In the genomic region with DNA sequence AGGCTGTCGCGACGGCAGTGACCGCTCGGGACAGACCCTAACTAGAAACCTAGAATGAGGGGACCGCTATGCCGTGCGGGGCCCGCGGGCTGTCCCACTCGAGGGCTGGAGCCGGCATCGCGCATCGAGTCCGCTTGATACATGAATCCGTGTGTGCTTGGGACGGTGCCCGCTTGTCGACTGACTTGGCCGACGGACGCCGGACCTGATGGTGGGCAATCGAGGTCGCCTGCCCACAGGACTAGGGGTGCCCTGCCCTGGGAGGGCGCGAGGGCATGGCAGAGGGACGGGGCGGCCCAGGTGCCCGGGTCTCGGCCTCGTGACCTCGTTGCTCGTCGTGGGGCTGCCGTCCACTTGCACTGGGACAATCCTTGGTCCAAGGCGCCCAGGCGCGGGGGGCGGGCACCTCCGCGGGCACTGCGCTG, we compare ENCODE assay signal across 1 cellular context.
TF ChIP-seq lines count a peak whose summit lies in the region.

No MANE protein-coding gene starts in this region.

TF ChIP-seq in K562, 482 proteins besides CTCF, POLR2A, EP300 and RAD21 (continued from another document and continues in another):
- TF ChIP-seq REST (CRISPR knock-in tag; IDR thresholded peaks at IDR 0.05; ENCODE audit: low read depth) (0 out of 2 replicates have a peak, but pooled peaks have one; percentile 26), THRAP3 (IDR thresholded peaks at IDR 0.05; ENCODE audit: borderline replicate concordance) (peak; percentile 97), SRSF7 (optimal IDR thresholded peaks at IDR 0.05; ENCODE audit: low read depth, low read length) (no peak), PRPF4 (IDR thresholded peaks at IDR 0.05; ENCODE audit: insufficient read depth, low read depth, low read length, poor library complexity, severe bottlenecking) (peak; percentile 78), ZNF197 (CRISPR knock-in tag; IDR thresholded peaks at IDR 0.05; ENCODE audit: low read depth) (0 out of 2 replicates have a peak, but pooled peaks have one; percentile 1), GATA2 (CRISPR knock-in tag; IDR thresholded peaks at IDR 0.05) (no peak), RNF2 (IDR thresholded peaks at IDR 0.05) (no peak), CREB5 (CRISPR knock-in tag; IDR thresholded peaks at IDR 0.05) (no peak), NFIC (IDR thresholded peaks at IDR 0.05) (peak; percentile 59), ZNF717 (CRISPR knock-in tag; IDR thresholded peaks at IDR 0.05) (peak; percentile 65; the same call in 1 of the 2 replicates), TFE3 (CRISPR knock-in tag; IDR thresholded peaks at IDR 0.05) (0 out of 2 replicates have a peak, but pooled peaks have one; percentile 14), SRSF9 (IDR thresholded peaks at IDR 0.05; ENCODE audit: borderline replicate concordance, low read depth, low read length) (no peak), MLLT1 (IDR thresholded peaks at IDR 0.05) (peak in 1 of 2 experiments; percentile 97; a peak in 2 of 4 replicates), PHF8 (IDR thresholded peaks at IDR 0.05; ENCODE audit: borderline replicate concordance, low read length) (peak; percentile 7; the same call in 1 of the 2 replicates), BMI1 (IDR thresholded peaks at IDR 0.05; ENCODE audit: low read length) (no peak), NUFIP1 (IDR thresholded peaks at IDR 0.05; ENCODE audit: partially characterized antibody) (no peak), ZBTB17 (CRISPR knock-in tag; IDR thresholded peaks at IDR 0.05) (peak; percentile 59; the same call in 1 of the 2 replicates), HDAC8 (tag; IDR thresholded peaks at IDR 0.05) (peak; percentile 72), RFX7 (CRISPR knock-in tag; IDR thresholded peaks at IDR 0.05) (no peak), GATAD2B (IDR thresholded peaks at IDR 0.05; ENCODE audit: borderline replicate concordance) (0 out of 2 replicates have a peak, but pooled peaks have one; percentile 55), BRD4 (IDR thresholded peaks at IDR 0.05) (peak; percentile 78; the same call in 1 of the 2 replicates), HNRNPL (IDR thresholded peaks at IDR 0.05; ENCODE audit: low read depth, low read length) (peak; percentile 90; the same call in 1 of the 2 replicates), C11orf30 (IDR thresholded peaks at IDR 0.05; ENCODE audit: low read depth) (no peak), NELFE (IDR thresholded peaks at IDR 0.05; ENCODE audit: insufficient read depth, insufficient read length) (no peak), ZNF311 (CRISPR knock-in tag; IDR thresholded peaks at IDR 0.05) (0 out of 2 replicates have a peak, but pooled peaks have one; percentile 31), ZC3H4 (CRISPR knock-in tag; IDR thresholded peaks at IDR 0.05; ENCODE audit: borderline replicate concordance) (peak; percentile 14; the same call in 1 of the 2 replicates), ZNF589 (CRISPR knock-in tag; IDR thresholded peaks at IDR 0.05; ENCODE audit: low read depth) (peak; percentile 89), TAL1 (IDR thresholded peaks at IDR 0.05) (no peak), ZFX (CRISPR knock-in tag; IDR thresholded peaks at IDR 0.05) (peak; percentile 25; the same call in 1 of the 2 replicates), NFRKB (IDR thresholded peaks at IDR 0.05; ENCODE audit: low read depth) (peak; percentile 58; the same call in 1 of the 2 replicates), ERF (CRISPR knock-in tag; IDR thresholded peaks at IDR 0.05) (peak; percentile 84; the same call in 1 of the 2 replicates), ZNF584 (CRISPR knock-in tag; IDR thresholded peaks at IDR 0.05; ENCODE audit: low read depth) (peak; percentile 54), ZKSCAN3 (CRISPR knock-in tag; IDR thresholded peaks at IDR 0.05) (no peak), SRSF3 (IDR thresholded peaks at IDR 0.05; ENCODE audit: insufficient read depth, low read length) (0 out of 2 replicates have a peak, but pooled peaks have one; percentile 84), CBFB (CRISPR knock-in tag; IDR thresholded peaks at IDR 0.05) (no peak)
- TF ChIP-seq, protein P1, sequence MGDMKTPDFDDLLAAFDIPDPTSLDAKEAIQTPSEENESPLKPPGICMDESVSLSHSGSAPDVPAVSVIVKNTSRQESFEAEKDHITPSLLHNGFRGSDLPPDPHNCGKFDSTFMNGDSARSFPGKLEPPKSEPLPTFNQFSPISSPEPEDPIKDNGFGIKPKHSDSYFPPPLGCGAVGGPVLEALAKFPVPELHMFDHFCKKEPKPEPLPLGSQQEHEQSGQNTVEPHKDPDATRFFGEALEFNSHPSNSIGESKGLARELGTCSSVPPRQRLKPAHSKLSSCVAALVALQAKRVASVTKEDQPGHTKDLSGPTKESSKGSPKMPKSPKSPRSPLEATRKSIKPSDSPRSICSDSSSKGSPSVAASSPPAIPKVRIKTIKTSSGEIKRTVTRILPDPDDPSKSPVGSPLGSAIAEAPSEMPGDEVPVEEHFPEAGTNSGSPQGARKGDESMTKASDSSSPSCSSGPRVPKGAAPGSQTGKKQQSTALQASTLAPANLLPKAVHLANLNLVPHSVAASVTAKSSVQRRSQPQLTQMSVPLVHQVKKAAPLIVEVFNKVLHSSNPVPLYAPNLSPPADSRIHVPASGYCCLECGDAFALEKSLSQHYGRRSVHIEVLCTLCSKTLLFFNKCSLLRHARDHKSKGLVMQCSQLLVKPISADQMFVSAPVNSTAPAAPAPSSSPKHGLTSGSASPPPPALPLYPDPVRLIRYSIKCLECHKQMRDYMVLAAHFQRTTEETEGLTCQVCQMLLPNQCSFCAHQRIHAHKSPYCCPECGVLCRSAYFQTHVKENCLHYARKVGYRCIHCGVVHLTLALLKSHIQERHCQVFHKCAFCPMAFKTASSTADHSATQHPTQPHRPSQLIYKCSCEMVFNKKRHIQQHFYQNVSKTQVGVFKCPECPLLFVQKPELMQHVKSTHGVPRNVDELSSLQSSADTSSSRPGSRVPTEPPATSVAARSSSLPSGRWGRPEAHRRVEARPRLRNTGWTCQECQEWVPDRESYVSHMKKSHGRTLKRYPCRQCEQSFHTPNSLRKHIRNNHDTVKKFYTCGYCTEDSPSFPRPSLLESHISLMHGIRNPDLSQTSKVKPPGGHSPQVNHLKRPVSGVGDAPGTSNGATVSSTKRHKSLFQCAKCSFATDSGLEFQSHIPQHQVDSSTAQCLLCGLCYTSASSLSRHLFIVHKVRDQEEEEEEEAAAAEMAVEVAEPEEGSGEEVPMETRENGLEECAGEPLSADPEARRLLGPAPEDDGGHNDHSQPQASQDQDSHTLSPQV (IDR thresholded peaks at IDR 0.05): peak; percentile 66
- TF ChIP-seq, protein P2, sequence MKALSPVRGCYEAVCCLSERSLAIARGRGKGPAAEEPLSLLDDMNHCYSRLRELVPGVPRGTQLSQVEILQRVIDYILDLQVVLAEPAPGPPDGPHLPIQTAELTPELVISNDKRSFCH (CRISPR knock-in tag; IDR thresholded peaks at IDR 0.05): no peak
- TF ChIP-seq, protein P2 (tag; IDR thresholded peaks at IDR 0.05): peak; percentile 26; the same call in 1 of the 2 replicates
- TF ChIP-seq, protein P3, sequence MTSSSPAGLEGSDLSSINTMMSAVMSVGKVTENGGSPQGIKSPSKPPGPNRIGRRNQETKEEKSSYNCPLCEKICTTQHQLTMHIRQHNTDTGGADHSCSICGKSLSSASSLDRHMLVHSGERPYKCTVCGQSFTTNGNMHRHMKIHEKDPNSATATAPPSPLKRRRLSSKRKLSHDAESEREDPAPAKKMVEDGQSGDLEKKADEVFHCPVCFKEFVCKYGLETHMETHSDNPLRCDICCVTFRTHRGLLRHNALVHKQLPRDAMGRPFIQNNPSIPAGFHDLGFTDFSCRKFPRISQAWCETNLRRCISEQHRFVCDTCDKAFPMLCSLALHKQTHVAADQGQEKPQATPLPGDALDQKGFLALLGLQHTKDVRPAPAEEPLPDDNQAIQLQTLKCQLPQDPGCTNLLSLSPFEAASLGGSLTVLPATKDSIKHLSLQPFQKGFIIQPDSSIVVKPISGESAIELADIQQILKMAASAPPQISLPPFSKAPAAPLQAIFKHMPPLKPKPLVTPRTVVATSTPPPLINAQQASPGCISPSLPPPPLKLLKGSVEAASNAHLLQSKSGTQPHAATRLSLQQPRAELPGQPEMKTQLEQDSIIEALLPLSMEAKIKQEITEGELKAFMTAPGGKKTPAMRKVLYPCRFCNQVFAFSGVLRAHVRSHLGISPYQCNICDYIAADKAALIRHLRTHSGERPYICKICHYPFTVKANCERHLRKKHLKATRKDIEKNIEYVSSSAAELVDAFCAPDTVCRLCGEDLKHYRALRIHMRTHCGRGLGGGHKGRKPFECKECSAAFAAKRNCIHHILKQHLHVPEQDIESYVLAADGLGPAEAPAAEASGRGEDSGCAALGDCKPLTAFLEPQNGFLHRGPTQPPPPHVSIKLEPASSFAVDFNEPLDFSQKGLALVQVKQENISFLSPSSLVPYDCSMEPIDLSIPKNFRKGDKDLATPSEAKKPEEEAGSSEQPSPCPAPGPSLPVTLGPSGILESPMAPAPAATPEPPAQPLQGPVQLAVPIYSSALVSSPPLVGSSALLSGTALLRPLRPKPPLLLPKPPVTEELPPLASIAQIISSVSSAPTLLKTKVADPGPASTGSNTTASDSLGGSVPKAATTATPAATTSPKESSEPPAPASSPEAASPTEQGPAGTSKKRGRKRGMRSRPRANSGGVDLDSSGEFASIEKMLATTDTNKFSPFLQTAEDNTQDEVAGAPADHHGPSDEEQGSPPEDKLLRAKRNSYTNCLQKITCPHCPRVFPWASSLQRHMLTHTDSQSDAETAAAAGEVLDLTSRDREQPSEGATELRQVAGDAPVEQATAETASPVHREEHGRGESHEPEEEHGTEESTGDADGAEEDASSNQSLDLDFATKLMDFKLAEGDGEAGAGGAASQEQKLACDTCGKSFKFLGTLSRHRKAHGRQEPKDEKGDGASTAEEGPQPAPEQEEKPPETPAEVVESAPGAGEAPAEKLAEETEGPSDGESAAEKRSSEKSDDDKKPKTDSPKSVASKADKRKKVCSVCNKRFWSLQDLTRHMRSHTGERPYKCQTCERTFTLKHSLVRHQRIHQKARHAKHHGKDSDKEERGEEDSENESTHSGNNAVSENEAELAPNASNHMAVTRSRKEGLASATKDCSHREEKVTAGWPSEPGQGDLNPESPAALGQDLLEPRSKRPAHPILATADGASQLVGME (CRISPR knock-in tag; IDR thresholded peaks at IDR 0.05): peak; percentile 80; the same call in 1 of the 2 replicates
- TF ChIP-seq, protein P4, sequence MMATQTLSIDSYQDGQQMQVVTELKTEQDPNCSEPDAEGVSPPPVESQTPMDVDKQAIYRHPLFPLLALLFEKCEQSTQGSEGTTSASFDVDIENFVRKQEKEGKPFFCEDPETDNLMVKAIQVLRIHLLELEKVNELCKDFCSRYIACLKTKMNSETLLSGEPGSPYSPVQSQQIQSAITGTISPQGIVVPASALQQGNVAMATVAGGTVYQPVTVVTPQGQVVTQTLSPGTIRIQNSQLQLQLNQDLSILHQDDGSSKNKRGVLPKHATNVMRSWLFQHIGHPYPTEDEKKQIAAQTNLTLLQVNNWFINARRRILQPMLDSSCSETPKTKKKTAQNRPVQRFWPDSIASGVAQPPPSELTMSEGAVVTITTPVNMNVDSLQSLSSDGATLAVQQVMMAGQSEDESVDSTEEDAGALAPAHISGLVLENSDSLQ (IDR thresholded peaks at IDR 0.05): no peak
